ENCODE assay signal across 11 cellular contexts in genomic region chr7:42091461-42092229, GRCh38.
DNase-seq lines count a peak whose midpoint lies in the region; ATAC-seq and TF ChIP-seq lines count a peak whose summit lies in the region.
"Had no signal": no experiment of that assay in that cellular context is flagged by ENCODE, and none has a peak within 500 bp of the region (broad histone marks: within the 10 kb centered on the region; RNA-seq: fewer than 3 reads in every experiment).

No MANE protein-coding gene starts in this region.

- H3K4me3 ChIP-seq in PC-9 (no peak overlapping the region), hepatocyte (no peak overlapping the region), neural progenitor cell (peak overlapping the region; percentile 8)
- H3K4me3 ChIP-seq: suprapubic skin had no signal

- H3K9me3 ChIP-seq in PC-9 (ENCODE audit: insufficient read depth, low read depth), result no peaks in the 10 kb centered on the region
- no peaks in the 10 kb centered on the region for H3K9me3 ChIP-seq in hepatocyte (ENCODE audit: low read depth)
- H3K9me3 ChIP-seq in neural progenitor cell (ENCODE audit: low read depth), result no peaks in the 10 kb centered on the region
- H3K9me3 ChIP-seq: suprapubic skin had no signal

- no peaks in the 10 kb centered on the region for H3K9me3 Mint-ChIP-seq in neural progenitor cell
- H3K9me3 Mint-ChIP-seq: activated T-cell treated with anti-CD3 and anti-CD28 coated beads, Interleukin-2, amount 50 U/mL, for 24 hours had no signal

- peaks cover 36% of the 10 kb centered on the region for H3K36me3 Mint-ChIP-seq in neural progenitor cell

- peaks cover 80% of the 10 kb centered on the region for H3K4me1 Mint-ChIP-seq in neural progenitor cell

- H4K20me1 ChIP-seq in PC-9 (ENCODE audit: insufficient read depth) (no peaks in the 10 kb centered on the region), hepatocyte (ENCODE audit: insufficient read depth, poor library complexity, severe bottlenecking) (no peaks in the 10 kb centered on the region), neural progenitor cell (ENCODE audit: low read depth) (peaks cover 100% of the 10 kb centered on the region)

- H3K27me3 ChIP-seq in PC-9 (ENCODE audit: insufficient read depth, low read depth) (peaks cover 85% of the 10 kb centered on the region), hepatocyte (no peaks in the 10 kb centered on the region), neural progenitor cell (no peaks in the 10 kb centered on the region)
- H3K27me3 ChIP-seq: suprapubic skin had no signal

- no peak for ATAC-seq in GM19455 (IDR thresholded peaks at IDR 0.05; ENCODE audit: unreplicated experiment)
- ATAC-seq in GM18502 (IDR thresholded peaks at IDR 0.05; ENCODE audit: poor library complexity, unreplicated experiment), result no peak

- H3K4me3 Mint-ChIP-seq in neural progenitor cell, result peak overlapping the region; percentile 68
- H3K4me3 Mint-ChIP-seq: activated T-cell treated with anti-CD3 and anti-CD28 coated beads, Interleukin-2, amount 50 U/mL, for 24 hours had no signal

- peak overlapping the region; percentile 99 for H3K27ac Mint-ChIP-seq in neural progenitor cell
- H3K27ac Mint-ChIP-seq: activated T-cell treated with anti-CD3 and anti-CD28 coated beads, Interleukin-2, amount 50 U/mL, for 24 hours had no signal

- intact Hi-C loops in PC-9 (cut with micrococcal nuclease; ENCODE audit: unreplicated experiment), result no loop called here

- BruUV-seq in PC-9 (replicated peaks; lab: Mats Ljungman, UMichigan), result no TSS peak

- H3K4me2 ChIP-seq in PC-9 (no peak overlapping the region), hepatocyte (peak overlapping the region; percentile 56), neural progenitor cell (peak overlapping the region; percentile 66)

- H3K4me1 ChIP-seq in PC-9 (replicated peaks; ENCODE audit: insufficient read depth) (no peaks in the 10 kb centered on the region), hepatocyte (ENCODE audit: insufficient read depth) (peaks cover 30% of the 10 kb centered on the region), neural progenitor cell (peaks cover 53% of the 10 kb centered on the region)

- H3K36me3 ChIP-seq in PC-9 (ENCODE audit: low read depth), result no peaks in the 10 kb centered on the region
- H3K36me3 ChIP-seq in hepatocyte (replicated peaks; ENCODE audit: insufficient read depth, low read depth), result no peaks in the 10 kb centered on the region
- H3K36me3 ChIP-seq in neural progenitor cell, result no peaks in the 10 kb centered on the region
- H3K36me3 ChIP-seq: suprapubic skin had no signal

- POLR2A ChIA-PET in PC-9 (lab: Charles Lee; ENCODE audit: unreplicated experiment), result no interaction called here

- 15% methylated on average over 22 of the region's 22 CpGs for WGBS in hepatocyte (ENCODE audit: low lambda C conversion rate, missing lambda C conversion rate)

- no peak overlapping the region for H3K9ac ChIP-seq in neural progenitor cell

- no peaks in the 10 kb centered on the region for H3F3A ChIP-seq in PC-9 (ENCODE audit: insufficient read depth, low read depth)
- peaks cover 60% of the 10 kb centered on the region for H3F3A ChIP-seq in neural progenitor cell (ENCODE audit: low read depth)

- DNase-seq in DMS153 treated with DMSO at 0.1 percent for 48 hours (lab: John Stamatoyannopoulos, UW; ENCODE audit: unreplicated experiment) (peak; percentile 40), PC-9 (no peak), hepatocyte (ENCODE audit: low spot score) (peak; percentile 66), neural progenitor cell (ENCODE audit: low spot score) (peak; percentile 62), NCI-H1930 (lab: John Stamatoyannopoulos, UW) (no peak)
- DNase-seq in effector CD4-positive, alpha-beta T cell, result no peak
- DNase-seq: activated T-cell treated with anti-CD3 and anti-CD28 coated beads, Interleukin-2, amount 50 U/mL, for 24 hours; NCI-H1092 treated with DMSO at 0.1 percent for 48 hours had no signal

- H2AFZ ChIP-seq in PC-9 (peak overlapping the region; percentile 15; the same call in 1 of the 2 replicates), hepatocyte (no peak overlapping the region), neural progenitor cell (replicated peaks) (no peak overlapping the region)

- H3K27me3 Mint-ChIP-seq in neural progenitor cell (ENCODE audit: insufficient read depth, low read depth), result no peaks in the 10 kb centered on the region
- H3K27me3 Mint-ChIP-seq: activated T-cell treated with anti-CD3 and anti-CD28 coated beads, Interleukin-2, amount 50 U/mL, for 24 hours had no signal

- no peaks in the 10 kb centered on the region for H3K79me2 ChIP-seq in PC-9 (ENCODE audit: low read depth)
- peaks cover 16% of the 10 kb centered on the region for H3K79me2 ChIP-seq in hepatocyte
- peaks cover 99% of the 10 kb centered on the region for H3K79me2 ChIP-seq in neural progenitor cell (ENCODE audit: low read depth)

- no peak for TF ChIP-seq CTCF in PC-9 (conservative IDR thresholded peaks at IDR 0.05)
- TF ChIP-seq CTCF in hepatocyte (IDR thresholded peaks at IDR 0.05; ENCODE audit: poor library complexity), result no peak
- no peak for TF ChIP-seq CTCF in neural progenitor cell (IDR thresholded peaks at IDR 0.05)

- H3K27ac ChIP-seq in PC-9 (no peak overlapping the region), hepatocyte (peak overlapping the region; percentile 72), neural progenitor cell (peak overlapping the region; percentile 93)
- H3K27ac ChIP-seq: suprapubic skin had no signal

- CTCF ChIA-PET in PC-9 (lab: Charles Lee), result no interaction called here

- H3K9me2 ChIP-seq in PC-9 (ENCODE audit: insufficient read depth) (no peaks in the 10 kb centered on the region; the same call in 1 of the 2 replicates), hepatocyte (replicated peaks; ENCODE audit: insufficient read depth) (no peaks in the 10 kb centered on the region)

Comparison
In these comparisons a context has a peak if more than half of its experiments do, and no peak if none do; other contexts are left out.
1. DNase-seq: peak in DMS153 treated with DMSO at 0.1 percent for 48 hours (single experiment), hepatocyte (single experiment) and neural progenitor cell (single experiment); none in PC-9 (0 of 2), effector CD4-positive, alpha-beta T cell (single experiment) and NCI-H1930 (0 of 2).